18 cellular contexts compared by ENCODE assay signal in genomic region chr12:89621511-89621910, GRCh38.
"Had no signal": no experiment of that assay in that cellular context is flagged by ENCODE, and none has a peak within 500 bp of the region (broad histone marks: within the 10 kb centered on the region; RNA-seq: fewer than 3 reads in every experiment).

No MANE protein-coding gene starts in this region.

- H3K4me3 Mint-ChIP-seq: activated T-cell treated with anti-CD3 and anti-CD28 coated beads, Interleukin-2, amount 50 U/mL, for 72 hours; immature natural killer cell; naive thymus-derived CD8-positive, alpha-beta T cell; stimulated activated effector memory CD8-positive, alpha-beta T cell treated with anti-CD3 and anti-CD28 coated beads, Interleukin-12 subunit alpha, Interleukin-12 subunit beta, amount 100 ng/mL, for 72 hours; type B pancreatic cell had no signal

- H3K9me3 Mint-ChIP-seq: activated T-cell treated with anti-CD3 and anti-CD28 coated beads, Interleukin-2, amount 50 U/mL, for 72 hours; naive thymus-derived CD8-positive, alpha-beta T cell; stimulated activated effector memory CD8-positive, alpha-beta T cell treated with anti-CD3 and anti-CD28 coated beads, Interleukin-12 subunit alpha, Interleukin-12 subunit beta, amount 100 ng/mL, for 72 hours; type B pancreatic cell had no signal

- H3K27me3 Mint-ChIP-seq: naive thymus-derived CD8-positive, alpha-beta T cell; type B pancreatic cell had no signal

- H3K27me3 ChIP-seq: breast epithelium, stomach had no signal

- H3K27ac Mint-ChIP-seq: activated T-cell treated with anti-CD3 and anti-CD28 coated beads, Interleukin-2, amount 50 U/mL, for 72 hours; immature natural killer cell; stimulated activated effector memory CD8-positive, alpha-beta T cell treated with anti-CD3 and anti-CD28 coated beads, Interleukin-12 subunit alpha, Interleukin-12 subunit beta, amount 100 ng/mL, for 72 hours; type B pancreatic cell had no signal

- H3K27ac ChIP-seq: breast epithelium, prostate gland, stomach had no signal

- H3K4me3 ChIP-seq: breast epithelium, prostate gland, stomach had no signal

- H3K36me3 ChIP-seq: prostate gland had no signal

- H3K9me3 ChIP-seq: breast epithelium, prostate gland, stomach had no signal

- DNase-seq: activated CD4-positive, CD25-positive, alpha-beta regulatory T cell treated with anti-CD3 and anti-CD28 coated beads, Interleukin-2, amount 50 U/mL, for 72 hours; activated effector memory CD4-positive, alpha-beta T cell treated with anti-CD3 and anti-CD28 coated beads, Interleukin-2, amount 50 U/mL, for 16 hours; activated naive CD4-positive, alpha-beta T cell treated with anti-CD3 and anti-CD28 coated beads, Interleukin-2, amount 50 U/mL, for 16 hours; activated T-cell treated with anti-CD3 and anti-CD28 coated beads, Interleukin-2, amount 50 U/mL, for 72 hours; cortex of kidney; effector CD4-positive, alpha-beta T cell; immature natural killer cell; mesendoderm; naive thymus-derived CD8-positive, alpha-beta T cell; right cardiac atrium; stimulated activated CD4-positive, alpha-beta T cell treated with anti-CD3 and anti-CD28 coated beads, Interleukin-4, amount 100 ng/mL, for 24 hours; stomach; T-helper 1 cell; T1000 had no signal

- ATAC-seq: activated T-cell treated with anti-CD3 and anti-CD28 coated beads, Interleukin-2, amount 50 U/mL, for 72 hours; naive thymus-derived CD8-positive, alpha-beta T cell; right cardiac atrium; stimulated activated effector memory CD8-positive, alpha-beta T cell treated with anti-CD3 and anti-CD28 coated beads, Interleukin-12 subunit alpha, Interleukin-12 subunit beta, amount 100 ng/mL, for 72 hours had no signal
